ENCODE assay signal across 9 cellular contexts in genomic region chr14:93132472-93133065, GRCh38. TPM values are rescaled to one million over a fixed set of nuclear protein-coding genes. Genes with fewer than 3 reads are reported as not detected.
A peak's percentile ranks its signal among the peaks of the same experiment; 100 is the strongest.
DNase-seq lines count a peak whose midpoint lies in the region; ATAC-seq and TF ChIP-seq lines count a peak whose summit lies in the region.
"Had no signal": no experiment of that assay in that cellular context is flagged by ENCODE, and none has a peak within 500 bp of the region (broad histone marks: within the 10 kb centered on the region; RNA-seq: fewer than 3 reads in every experiment).

No MANE protein-coding gene starts in this region.

- H3K27ac ChIP-seq in CD8-positive, alpha-beta memory T cell (ENCODE audit: low read depth, low read length): no peak overlapping the region
- no peak overlapping the region for H3K27ac ChIP-seq in GM23248
- H3K27ac ChIP-seq: SJSA1 had no signal

- peaks cover 2 to 3% of the 10 kb centered on the region in 2 donors for H3K27me3 Mint-ChIP-seq in CD8-positive, alpha-beta memory T cell
- H3K27me3 Mint-ChIP-seq in nephron progenitor cell (ENCODE audit: low read depth, poor library complexity): peaks cover 12% of the 10 kb centered on the region

- CTCF ChIA-PET in CD8-positive, alpha-beta memory T cell (lab: Charles Lee): interaction anchor here (0.7 to 4.8 kb wide), 18 partner anchors 12 to 181 kb away, joined by 3 to 71 read pairs (median 5); partner anchors contain the start of gene ITPK1

- ATAC-seq in esophagus mucosa: peak; percentile 26

- H3K79me2 ChIP-seq in GM23248 (ENCODE audit: insufficient read depth): no peaks in the 10 kb centered on the region

- POLR2A ChIA-PET in CD8-positive, alpha-beta memory T cell (lab: Charles Lee): interaction anchor here (0.7 to 1.3 kb wide), 2 partner anchors 19 to 21 kb away, joined by 3 to 6 read pairs; no protein-coding TSS in a partner anchor

- H2AFZ ChIP-seq in GM23248: no peak overlapping the region

- 85 to 88% methylated on average over 7 to 8 of the region's 8 CpGs for WGBS in GM23248 (ENCODE audit: low coverage in 1 of 2, low lambda C conversion rate in 2 of 2, missing lambda C conversion rate in 2 of 2), 2 experiments

- peak overlapping the region in 1 of 8 donors; percentile 22 for H3K27ac Mint-ChIP-seq in CD8-positive, alpha-beta memory T cell
- H3K27ac Mint-ChIP-seq in nephron progenitor cell: no peak overlapping the region

- H3K27me3 ChIP-seq in CD8-positive, alpha-beta memory T cell (ENCODE audit: insufficient read depth, low read length, poor library complexity, severe bottlenecking): no peaks in the 10 kb centered on the region
- H3K27me3 ChIP-seq in GM23248 (replicated peaks; ENCODE audit: insufficient read depth): no peaks in the 10 kb centered on the region
- H3K27me3 ChIP-seq: SJSA1 had no signal

- peaks cover 0 to 1% (median 0%) of the 10 kb centered on the region in 3 donors for H3K36me3 Mint-ChIP-seq in CD8-positive, alpha-beta memory T cell
- no peaks in the 10 kb centered on the region for H3K36me3 Mint-ChIP-seq in nephron progenitor cell (ENCODE audit: low read depth)

- no peaks in the 10 kb centered on the region for H3K9me3 ChIP-seq in CD8-positive, alpha-beta memory T cell (ENCODE audit: low read length)
- no peaks in the 10 kb centered on the region for H3K9me3 ChIP-seq in GM23248 (ENCODE audit: low read depth)
- H3K9me3 ChIP-seq: SJSA1 had no signal

- no peaks in the 10 kb centered on the region for H3K4me1 Mint-ChIP-seq in CD8-positive, alpha-beta memory T cell
- no peaks in the 10 kb centered on the region for H3K4me1 Mint-ChIP-seq in nephron progenitor cell

- no peaks in the 10 kb centered on the region for H3K9me2 ChIP-seq in GM23248 (ENCODE audit: insufficient read depth)

- peaks cover 5% of the 10 kb centered on the region; the same call in 1 of the 2 replicates for H3F3A ChIP-seq in GM23248 (ENCODE audit: insufficient read depth)

- H3K9me3 Mint-ChIP-seq in CD8-positive, alpha-beta memory T cell: no peaks in the 10 kb centered on the region
- H3K9me3 Mint-ChIP-seq in nephron progenitor cell: no peaks in the 10 kb centered on the region

- H3K4me2 ChIP-seq in GM23248 (ENCODE audit: unreplicated experiment): no peak overlapping the region

- TF ChIP-seq CTCF in nephron progenitor cell (IDR thresholded peaks at IDR 0.05): peak; percentile 26

- no peak overlapping the region for H3K9ac ChIP-seq in GM23248

- in situ Hi-C loops in GM23248 (cut with MboI): loop anchor here (10.0 kb wide), 1 partner anchor 178 kb away; no protein-coding TSS in a partner anchor

- H3K36me3 ChIP-seq in CD8-positive, alpha-beta memory T cell (ENCODE audit: insufficient read depth, low read length): no peaks in the 10 kb centered on the region
- H3K36me3 ChIP-seq in GM23248 (ENCODE audit: low read depth): no peaks in the 10 kb centered on the region
- H3K36me3 ChIP-seq: SJSA1 had no signal

- no peaks in the 10 kb centered on the region for H4K20me1 ChIP-seq in GM23248 (ENCODE audit: insufficient read depth)

- H3K4me3 Mint-ChIP-seq in CD8-positive, alpha-beta memory T cell: no peak overlapping the region
- H3K4me3 Mint-ChIP-seq in nephron progenitor cell: no peak overlapping the region

- H3K4me1 ChIP-seq in CD8-positive, alpha-beta memory T cell (ENCODE audit: insufficient read depth, low read length): no peaks in the 10 kb centered on the region
- H3K4me1 ChIP-seq in GM23248 (ENCODE audit: insufficient read depth): peaks cover 5% of the 10 kb centered on the region

- peak in 4 of 5 donors; percentile 3 to 53 (median 22) for DNase-seq in CD8-positive, alpha-beta memory T cell
- DNase-seq in GM23248 (peak; percentile 37), SHP77 (lab: John Stamatoyannopoulos, UW) (peak; percentile 57 to 65), nephron progenitor cell (no peak), DMS79 (lab: John Stamatoyannopoulos, UW) (no peak), NCI-H2107 treated with DMSO at 0.1 percent for 48 hours (lab: John Stamatoyannopoulos, UW; ENCODE audit: unreplicated experiment) (no peak)
- no peak for DNase-seq in NK-92 treated with Interleukin-12 subunit alpha and Interleukin-12 subunit beta, amount 100 ng/mL, for 24 hours (lab: John Stamatoyannopoulos, UW)

- no peak overlapping the region for H3K4me3 ChIP-seq in CD8-positive, alpha-beta memory T cell (ENCODE audit: low read length)
- H3K4me3 ChIP-seq in GM23248: no peak overlapping the region
- H3K4me3 ChIP-seq: SJSA1 had no signal

RNA-seq across cellular contexts. Expression of gene ITPK1, which starts 16.8 kb away (rescaled TPM):
- total RNA-seq in CD8-positive, alpha-beta memory T cell: 10 to 100 TPM; 66.1 to 75.1 TPM
- 40.4 TPM for polyA plus RNA-seq in CD8-positive, alpha-beta memory T cell
- total RNA-seq in GM23248 (2014; rRNA removed; shearing (Covaris generic)): 33.3 and 35.0 TPM in 2 replicates
- 18.7 and 19.4 TPM in 2 replicates for polyA plus RNA-seq in GM23248 (2016; fragmentation: Nextera tagmentation; extraction: Ambion mirVana)
- 22.1 TPM for total RNA-seq in esophagus mucosa

RNA-seq across cellular contexts. Expression of gene MOAP1, which starts 52.1 kb away (rescaled TPM):
- total RNA-seq in CD8-positive, alpha-beta memory T cell: 10 to 100 TPM; 16.7 to 17.4 TPM
- 67.4 TPM for polyA plus RNA-seq in CD8-positive, alpha-beta memory T cell
- total RNA-seq in GM23248 (2014; rRNA removed; shearing (Covaris generic)): 17.5 and 18.3 TPM in 2 replicates
- polyA plus RNA-seq in GM23248 (2016; fragmentation: Nextera tagmentation; extraction: Ambion mirVana): 9.8 and 11.8 TPM in 2 replicates
- total RNA-seq in esophagus mucosa: 4.6 TPM

RNA-seq across cellular contexts. Expression of gene LYSET, which starts 52.5 kb away (rescaled TPM):
- 10 to 100 TPM; 19.3 to 20.5 TPM for total RNA-seq in CD8-positive, alpha-beta memory T cell
- polyA plus RNA-seq in CD8-positive, alpha-beta memory T cell: 37.9 TPM
- 6.2 and 7.7 TPM in 2 replicates for total RNA-seq in GM23248 (2014; rRNA removed; shearing (Covaris generic))
- polyA plus RNA-seq in GM23248 (2016; fragmentation: Nextera tagmentation; extraction: Ambion mirVana): 18.5 and 18.7 TPM in 2 replicates
- 13.9 TPM for total RNA-seq in esophagus mucosa

Comparison
In these comparisons a context has a peak if more than half of its experiments do, and no peak if none do; other contexts are left out.
1. DNase-seq: peak in CD8-positive, alpha-beta memory T cell (4 of 5), GM23248 (single experiment) and SHP77 (2 of 2); none in nephron progenitor cell (single experiment), DMS79 (single experiment), NK-92 treated with Interleukin-12 subunit alpha and Interleukin-12 subunit beta, amount 100 ng/mL, for 24 hours (single experiment) and NCI-H2107 treated with DMSO at 0.1 percent for 48 hours (single experiment).